1 cellular context compared by ENCODE assay signal in the genomic region with DNA sequence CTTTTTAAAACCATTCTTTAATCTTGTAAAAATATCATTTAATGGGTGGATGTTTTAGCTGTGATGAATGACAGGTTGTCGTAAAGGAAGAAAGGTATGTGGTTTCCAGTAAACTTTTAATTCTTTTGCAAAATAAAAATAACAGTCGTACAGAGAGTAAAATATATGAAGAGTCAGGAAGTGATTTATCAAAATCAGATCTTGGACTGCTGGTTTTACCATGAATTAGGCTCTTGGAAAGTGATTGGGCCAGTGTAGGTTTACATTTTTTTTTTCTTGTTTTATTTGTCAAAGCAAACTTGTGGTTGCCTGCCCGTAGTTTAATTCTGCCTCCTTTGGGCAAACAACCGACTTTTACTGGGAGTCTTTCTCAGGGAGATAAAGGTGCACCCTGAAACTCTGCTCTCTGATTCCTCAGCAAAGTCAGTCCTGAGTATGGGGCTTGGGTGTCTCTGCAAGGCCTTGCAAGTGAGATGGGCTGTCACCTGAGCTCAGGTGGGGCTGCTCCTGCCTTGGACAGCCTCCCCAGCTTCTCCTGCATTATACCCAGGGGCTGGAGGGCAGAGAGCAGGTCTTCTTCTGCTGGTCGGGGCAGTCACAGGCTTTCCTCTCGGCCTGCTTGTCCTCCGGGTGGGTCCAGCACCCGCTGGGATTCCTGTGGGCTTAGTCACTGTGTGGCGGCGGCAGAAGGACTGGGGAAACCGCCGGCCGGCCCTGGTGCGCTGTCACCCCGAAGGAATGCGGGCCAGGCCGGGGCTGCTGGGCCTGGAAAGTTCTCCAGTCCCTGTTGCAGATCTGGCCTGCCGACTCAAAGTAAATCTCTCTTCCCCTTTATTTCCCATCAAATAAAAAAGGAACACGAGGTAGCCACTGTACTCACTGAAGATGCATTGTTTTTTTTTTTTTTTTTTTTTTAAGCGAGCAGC.
TF ChIP-seq lines count a peak whose summit lies in the region.

No MANE protein-coding gene starts in this region.

TF ChIP-seq in IMR-90, 13 proteins besides CTCF, POLR2A, EP300 and RAD21:
- no peak for TF ChIP-seq MAFK (IDR thresholded peaks at IDR 0.05; ENCODE audit: low read depth, low read length)
- TF ChIP-seq, protein P1, sequence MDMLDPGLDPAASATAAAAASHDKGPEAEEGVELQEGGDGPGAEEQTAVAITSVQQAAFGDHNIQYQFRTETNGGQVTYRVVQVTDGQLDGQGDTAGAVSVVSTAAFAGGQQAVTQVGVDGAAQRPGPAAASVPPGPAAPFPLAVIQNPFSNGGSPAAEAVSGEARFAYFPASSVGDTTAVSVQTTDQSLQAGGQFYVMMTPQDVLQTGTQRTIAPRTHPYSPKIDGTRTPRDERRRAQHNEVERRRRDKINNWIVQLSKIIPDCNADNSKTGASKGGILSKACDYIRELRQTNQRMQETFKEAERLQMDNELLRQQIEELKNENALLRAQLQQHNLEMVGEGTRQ (IDR thresholded peaks at IDR 0.05; ENCODE audit: low read depth, low read length), result no peak
- no peak for TF ChIP-seq NFE2L2 (IDR thresholded peaks at IDR 0.05; ENCODE audit: low read depth, low read length)
- TF ChIP-seq, protein P2, sequence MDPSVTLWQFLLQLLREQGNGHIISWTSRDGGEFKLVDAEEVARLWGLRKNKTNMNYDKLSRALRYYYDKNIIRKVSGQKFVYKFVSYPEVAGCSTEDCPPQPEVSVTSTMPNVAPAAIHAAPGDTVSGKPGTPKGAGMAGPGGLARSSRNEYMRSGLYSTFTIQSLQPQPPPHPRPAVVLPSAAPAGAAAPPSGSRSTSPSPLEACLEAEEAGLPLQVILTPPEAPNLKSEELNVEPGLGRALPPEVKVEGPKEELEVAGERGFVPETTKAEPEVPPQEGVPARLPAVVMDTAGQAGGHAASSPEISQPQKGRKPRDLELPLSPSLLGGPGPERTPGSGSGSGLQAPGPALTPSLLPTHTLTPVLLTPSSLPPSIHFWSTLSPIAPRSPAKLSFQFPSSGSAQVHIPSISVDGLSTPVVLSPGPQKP (IDR thresholded peaks at IDR 0.05; ENCODE audit: borderline replicate concordance, low read depth, low read length), result no peak
- no peak for TF ChIP-seq SMC3 (IDR thresholded peaks at IDR 0.05; ENCODE audit: low read depth, low read length)
- peak; percentile 13 for TF ChIP-seq RCOR1 (IDR thresholded peaks at IDR 0.05; ENCODE audit: insufficient replicate concordance, low read length)
- TF ChIP-seq BHLHE40 (IDR thresholded peaks at IDR 0.05; ENCODE audit: low read depth, low read length), result peak; percentile 29; the same call in 1 of the 2 replicates
- peak; percentile 61; the same call in 1 of the 2 replicates for TF ChIP-seq MAZ (IDR thresholded peaks at IDR 0.05; ENCODE audit: borderline replicate concordance, low read depth, low read length)
- peak; percentile 88 for TF ChIP-seq FOS (IDR thresholded peaks at IDR 0.05; ENCODE audit: low read depth, low read length)
- TF ChIP-seq RFX5 (IDR thresholded peaks at IDR 0.05; ENCODE audit: low read depth, low read length), result no peak
TF ChIP-seq in IMR-90: peak in this region for 4.
